In genomic region chr17:4560837-4561241, GRCh38 we compare ENCODE assay signal across 1 cellular context.
TF ChIP-seq lines count a peak whose summit lies in the region.

No MANE protein-coding gene starts in this region.

TF ChIP-seq in IMR-90, 13 proteins besides CTCF, POLR2A, EP300 and RAD21:
- TF ChIP-seq MAZ (IDR thresholded peaks at IDR 0.05; ENCODE audit: borderline replicate concordance, low read depth, low read length): no peak
- no peak for TF ChIP-seq RCOR1 (IDR thresholded peaks at IDR 0.05; ENCODE audit: insufficient replicate concordance, low read length)
- TF ChIP-seq BHLHE40 (IDR thresholded peaks at IDR 0.05; ENCODE audit: low read depth, low read length): no peak
- no peak for TF ChIP-seq MAFK (IDR thresholded peaks at IDR 0.05; ENCODE audit: low read depth, low read length)
- TF ChIP-seq FOS (IDR thresholded peaks at IDR 0.05; ENCODE audit: low read depth, low read length): no peak
- no peak for TF ChIP-seq NFE2L2 (IDR thresholded peaks at IDR 0.05; ENCODE audit: low read depth, low read length)
- no peak for TF ChIP-seq CEBPB (IDR thresholded peaks at IDR 0.05; ENCODE audit: low read depth, low read length)
- no peak for TF ChIP-seq RFX5 (IDR thresholded peaks at IDR 0.05; ENCODE audit: low read depth, low read length)
- TF ChIP-seq ELK1 (IDR thresholded peaks at IDR 0.05; ENCODE audit: borderline replicate concordance, low read depth, low read length): no peak
- no peak for TF ChIP-seq SMC3 (IDR thresholded peaks at IDR 0.05; ENCODE audit: low read depth, low read length)
- no peak for TF ChIP-seq CHD1 (IDR thresholded peaks at IDR 0.05; ENCODE audit: low read depth, low read length)
- TF ChIP-seq, protein P1, sequence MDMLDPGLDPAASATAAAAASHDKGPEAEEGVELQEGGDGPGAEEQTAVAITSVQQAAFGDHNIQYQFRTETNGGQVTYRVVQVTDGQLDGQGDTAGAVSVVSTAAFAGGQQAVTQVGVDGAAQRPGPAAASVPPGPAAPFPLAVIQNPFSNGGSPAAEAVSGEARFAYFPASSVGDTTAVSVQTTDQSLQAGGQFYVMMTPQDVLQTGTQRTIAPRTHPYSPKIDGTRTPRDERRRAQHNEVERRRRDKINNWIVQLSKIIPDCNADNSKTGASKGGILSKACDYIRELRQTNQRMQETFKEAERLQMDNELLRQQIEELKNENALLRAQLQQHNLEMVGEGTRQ (IDR thresholded peaks at IDR 0.05; ENCODE audit: low read depth, low read length): no peak
- TF ChIP-seq MXI1 (IDR thresholded peaks at IDR 0.05; ENCODE audit: borderline replicate concordance, low read depth, low read length): no peak
